ENCODE assay signal across 14 cellular contexts in genomic region chr2:67917332-67918054, GRCh38.
DNase-seq lines count a peak whose midpoint lies in the region; ATAC-seq, FAIRE-seq and TF ChIP-seq lines count a peak whose summit lies in the region.
"Had no signal": no experiment of that assay in that cellular context is flagged by ENCODE, and none has a peak within 500 bp of the region (broad histone marks: within the 10 kb centered on the region; RNA-seq: fewer than 3 reads in every experiment).

No MANE protein-coding gene starts in this region.

- no peak for TF ChIP-seq POLR2A in HepG2 (IDR thresholded peaks at IDR 0.05; ENCODE audit: insufficient read depth in 1 of 2, low read depth in 2 of 2, low read length in 2 of 2)

- POLR2A ChIA-PET in HepG2 (lab: Yijun Ruan, JAX) = no interaction called here

- peaks cover 7% of the 10 kb centered on the region for H3K4me1 ChIP-seq in mesodermal cell (ENCODE audit: control insufficient read depth, insufficient read depth, low read length, poor library complexity, severe bottlenecking)
- H3K4me1 ChIP-seq in HepG2 (ENCODE audit: insufficient read depth, low read length) = no peaks in the 10 kb centered on the region

- H2AFZ ChIP-seq in HepG2 (ENCODE audit: low read length) = no peak overlapping the region

- H3K79me2 ChIP-seq in HepG2 (ENCODE audit: insufficient read depth, low read length) = no peaks in the 10 kb centered on the region

- intact Hi-C loops in HepG2 (cut with micrococcal nuclease; ENCODE audit: unreplicated experiment) = no loop called here

- 60% methylated on average over 1 of the region's 2 CpGs; no CpG with 5 or more reads in 1 of the 2 experiments for WGBS in mesodermal cell (ENCODE audit: insufficient coverage in 2 of 2), 2 experiments
- WGBS in HepG2 (ENCODE audit: low lambda C conversion rate) = 34% methylated on average over 2 of the region's 2 CpGs

- H3K36me3 ChIP-seq in mesodermal cell (ENCODE audit: control insufficient read depth, insufficient read depth, low read length) = no peaks in the 10 kb centered on the region
- no peaks in the 10 kb centered on the region for H3K36me3 ChIP-seq in HepG2 (replicated peaks in 1 of 2; ENCODE audit: control insufficient read depth in 1 of 2, insufficient read depth in 2 of 2, low read length in 2 of 2)

- H3K27ac ChIP-seq in mesodermal cell (ENCODE audit: low read depth, low read length, severe bottlenecking) (peak overlapping the region; percentile 79), HepG2 (ENCODE audit: extremely low read length, insufficient read depth, low read length) (no peak overlapping the region)

- no peaks in the 10 kb centered on the region for H3K9me3 ChIP-seq in mesodermal cell (ENCODE audit: control insufficient read depth, low read length)
- H3K9me3 ChIP-seq in HepG2 (ENCODE audit: low read length) = no peaks in the 10 kb centered on the region

- in situ Hi-C loops in HepG2 (cut with HindIII; ENCODE audit: extremely low pct_ligation_motif_present, low pct_unique_long_range_greater_than_20kb) = no loop called here

- TF ChIP-seq EP300 in HepG2 (IDR thresholded peaks at IDR 0.05; ENCODE audit: low read depth in 2 of 2, low read length in 2 of 2) (no peak), HepG2 (CRISPR knock-in tag; IDR thresholded peaks at IDR 0.05; ENCODE audit: borderline replicate concordance) (no peak)

- H4K20me1 ChIP-seq in HepG2 (ENCODE audit: insufficient read depth, low read length) = no peaks in the 10 kb centered on the region

- 0 out of 5 replicates have a peak, but pooled peaks cover 0 to 6% of the 10 kb centered on the region in 2 experiments for H3K27me3 ChIP-seq in HepG2 (ENCODE audit: control insufficient read depth in 1 of 2, insufficient read depth in 2 of 2, low read length in 2 of 2)

- DNase-seq in AG09309 (ENCODE audit: low read depth) (peak; percentile 99), NCI-H460 (ENCODE audit: extremely low read depth, low read depth) (peak; percentile 11), dedifferentiated amniotic fluid mesenchymal stem cell (ENCODE audit: extremely low spot score) (peak; percentile 93), LoVo (ENCODE audit: low spot score) (no peak), HepG2 (ENCODE audit: low spot score) (no peak)
- DNase-seq in stimulated activated naive CD4-positive, alpha-beta T cell treated with Interleukin-2 at 50 U/mL for 16 hours (lab: John Stamatoyannopoulos, UW) = no peak
- DNase-seq in effector CD4-positive, alpha-beta T cell = no peak
- DNase-seq: activated CD8-positive, alpha-beta T cell treated with anti-CD3 and anti-CD28 coated beads, Interleukin-2, amount 10 ng/mL, durations not matched to agents 7 days and 5 days; CD4-positive, alpha-beta T cell; GOT3; head of caudate nucleus; NCI-H2107; stimulated activated CD4-positive, alpha-beta T cell treated with anti-CD3 and anti-CD28 coated beads, Interleukin-15, amount 100 ng/mL, for 24 hours had no signal

- H3K4me3 ChIP-seq in AG09309 (ENCODE audit: control insufficient read depth, low read depth, low read length) (no peak overlapping the region), mesodermal cell (ENCODE audit: extremely low read depth, insufficient read depth, low read length, poor library complexity, severe bottlenecking) (no peak overlapping the region), HepG2 (replicated peaks in 1 of 3; ENCODE audit: insufficient read depth in 1 of 3, low read depth in 2 of 3, low read length in 3 of 3) (no peak overlapping the region)

- ATAC-seq in HepG2 = no peak
- ATAC-seq: activated CD8-positive, alpha-beta T cell treated with anti-CD3 and anti-CD28 coated beads, Interleukin-2, amount 10 ng/mL, durations not matched to agents 7 days and 5 days had no signal

- FAIRE-seq in HepG2 (lab: Jason Lieb, UNC) = no peak

- no peak for TF ChIP-seq RAD21 in HepG2 (CRISPR knock-in tag; IDR thresholded peaks at IDR 0.05)

- CTCF ChIA-PET in HepG2 (lab: Yijun Ruan, JAX; ENCODE audit: low intra/inter-chr PET ratio, low total read pairs) = no interaction called here

- BruUV-seq in HepG2 (replicated peaks; lab: Mats Ljungman, UMichigan) = no TSS peak

- H3K4me2 ChIP-seq in HepG2 (ENCODE audit: low read depth, low read length) = no peak overlapping the region

- TF ChIP-seq CTCF in AG09309 (IDR thresholded peaks at IDR 0.05; ENCODE audit: control insufficient read depth, insufficient read depth, low read depth, low read length, missing control alignments) = no peak
- no peak for TF ChIP-seq CTCF in HepG2 (CRISPR knock-in tag; IDR thresholded peaks at IDR 0.05)

- no peak overlapping the region for H3K9ac ChIP-seq in HepG2 (ENCODE audit: insufficient read depth, low read depth, low read length)

TF ChIP-seq in HepG2, 621 proteins besides CTCF, POLR2A, EP300 and RAD21:
- no peak for TF ChIP-seq ZNF263 (CRISPR knock-in tag; IDR thresholded peaks at IDR 0.05)
- no peak for TF ChIP-seq BCLAF1 (IDR thresholded peaks at IDR 0.05)
- TF ChIP-seq, protein P1, sequence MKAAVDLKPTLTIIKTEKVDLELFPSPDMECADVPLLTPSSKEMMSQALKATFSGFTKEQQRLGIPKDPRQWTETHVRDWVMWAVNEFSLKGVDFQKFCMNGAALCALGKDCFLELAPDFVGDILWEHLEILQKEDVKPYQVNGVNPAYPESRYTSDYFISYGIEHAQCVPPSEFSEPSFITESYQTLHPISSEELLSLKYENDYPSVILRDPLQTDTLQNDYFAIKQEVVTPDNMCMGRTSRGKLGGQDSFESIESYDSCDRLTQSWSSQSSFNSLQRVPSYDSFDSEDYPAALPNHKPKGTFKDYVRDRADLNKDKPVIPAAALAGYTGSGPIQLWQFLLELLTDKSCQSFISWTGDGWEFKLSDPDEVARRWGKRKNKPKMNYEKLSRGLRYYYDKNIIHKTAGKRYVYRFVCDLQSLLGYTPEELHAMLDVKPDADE (CRISPR knock-in tag; IDR thresholded peaks at IDR 0.05) = no peak
- TF ChIP-seq ZNF614 (CRISPR knock-in tag; IDR thresholded peaks at IDR 0.05; ENCODE audit: borderline replicate concordance) = no peak
- TF ChIP-seq ARHGAP35 (CRISPR knock-in tag; IDR thresholded peaks at IDR 0.05; ENCODE audit: borderline replicate concordance) = no peak
- TF ChIP-seq ZBTB20 (CRISPR knock-in tag; IDR thresholded peaks at IDR 0.05; ENCODE audit: borderline replicate concordance, low read depth) = no peak
- TF ChIP-seq RBM39 (IDR thresholded peaks at IDR 0.05; ENCODE audit: low read depth, low read length, poor library complexity, severe bottlenecking) = no peak
- no peak for TF ChIP-seq HNF4G (IDR thresholded peaks at IDR 0.05; ENCODE audit: borderline replicate concordance, low read depth, low read length)
- TF ChIP-seq HNF4G (CRISPR knock-in tag; IDR thresholded peaks at IDR 0.05; ENCODE audit: borderline replicate concordance, low read depth) = no peak
- no peak for TF ChIP-seq ZNF138 (CRISPR knock-in tag; IDR thresholded peaks at IDR 0.05; ENCODE audit: low read depth)
- no peak for TF ChIP-seq RARG (CRISPR knock-in tag; IDR thresholded peaks at IDR 0.05; ENCODE audit: low read depth)
- TF ChIP-seq SATB2 (CRISPR knock-in tag; IDR thresholded peaks at IDR 0.05) = no peak
- TF ChIP-seq NR2C2 (CRISPR knock-in tag; IDR thresholded peaks at IDR 0.05; ENCODE audit: borderline replicate concordance) = no peak
- TF ChIP-seq HMGA1 (CRISPR knock-in tag; conservative IDR thresholded peaks at IDR 0.05) = no peak
- no peak for TF ChIP-seq KLF12 (CRISPR knock-in tag; IDR thresholded peaks at IDR 0.05; ENCODE audit: borderline replicate concordance)
- TF ChIP-seq FOXM1 (CRISPR knock-in tag; IDR thresholded peaks at IDR 0.05) = no peak
- TF ChIP-seq RAD51 (IDR thresholded peaks at IDR 0.05; ENCODE audit: borderline replicate concordance) = no peak
- TF ChIP-seq SETDB1 (CRISPR knock-in tag; IDR thresholded peaks at IDR 0.05; ENCODE audit: borderline replicate concordance) = no peak
- TF ChIP-seq, protein P2, sequence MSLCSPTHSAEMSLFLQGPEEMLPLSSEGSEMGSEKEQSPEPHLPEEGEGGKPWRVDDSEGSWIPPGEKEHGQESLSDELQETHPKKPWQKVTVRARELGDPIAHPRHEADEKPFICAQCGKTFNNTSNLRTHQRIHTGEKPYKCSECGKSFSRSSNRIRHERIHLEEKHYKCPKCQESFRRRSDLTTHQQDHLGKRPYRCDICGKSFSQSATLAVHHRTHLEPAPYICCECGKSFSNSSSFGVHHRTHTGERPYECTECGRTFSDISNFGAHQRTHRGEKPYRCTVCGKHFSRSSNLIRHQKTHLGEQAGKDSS (CRISPR knock-in tag; IDR thresholded peaks at IDR 0.05; ENCODE audit: borderline replicate concordance, low read depth) = no peak
- no peak for TF ChIP-seq ZNF816 (CRISPR knock-in tag; IDR thresholded peaks at IDR 0.05; ENCODE audit: borderline replicate concordance)
TF ChIP-seq in HepG2: peak in this region for 0.

Comparison
In these comparisons a context has a peak if more than half of its experiments do, and no peak if none do; other contexts are left out.
1. DNase-seq: peak in AG09309 (single experiment), NCI-H460 (single experiment) and dedifferentiated amniotic fluid mesenchymal stem cell (single experiment); none in LoVo (single experiment), stimulated activated naive CD4-positive, alpha-beta T cell treated with Interleukin-2 at 50 U/mL for 16 hours (single experiment), HepG2 (single experiment) and effector CD4-positive, alpha-beta T cell (single experiment).